In genomic region chr15:60237411-60237810, GRCh38 we compare ENCODE assay signal across 15 cellular contexts.
DNase-seq lines count a peak whose midpoint lies in the region; ATAC-seq and TF ChIP-seq lines count a peak whose summit lies in the region.
"Had no signal": no experiment of that assay in that cellular context is flagged by ENCODE, and none has a peak within 500 bp of the region (broad histone marks: within the 10 kb centered on the region; RNA-seq: fewer than 3 reads in every experiment).

No MANE protein-coding gene starts in this region.

- no peaks in the 10 kb centered on the region for H3K4me1 ChIP-seq in fibroblast of lung (ENCODE audit: control insufficient read depth, extremely low read depth, insufficient read depth, low read length)
- H3K4me1 ChIP-seq in neuron (ENCODE audit: insufficient read depth, low read length) = peaks cover 10% of the 10 kb centered on the region

- TF ChIP-seq CTCF in fibroblast of lung (conservative IDR thresholded peaks at IDR 0.05 in 1 of 2, IDR thresholded peaks at IDR 0.05 in 1 of 2; ENCODE audit: low read depth in 1 of 2, low read length in 2 of 2) = no peak

- DNase-seq in DMS53 (lab: John Stamatoyannopoulos, UW) (peak; percentile 12), DMS53 treated with DMSO at 0.1 percent for 48 hours (lab: John Stamatoyannopoulos, UW; ENCODE audit: unreplicated experiment) (no peak), NCI-H2227 treated with DMSO at 0.1 percent for 48 hours (lab: John Stamatoyannopoulos, UW) (peak; percentile 74), fibroblast of lung (ENCODE audit: low read depth in 2 of 2) (peak; percentile 11 to 20), SW 1271 (lab: John Stamatoyannopoulos, UW) (no peak), kidney tubule cell (ENCODE audit: low spot score) (no peak)
- DNase-seq: C1 segment of cervical spinal cord, COR-L47, GM23248, HFFc6, NCI-H1694 treated with DMSO at 0.1 percent for 48 hours, SIG-M5 had no signal

- H3K27me3 ChIP-seq in fibroblast of lung (ENCODE audit: control insufficient read depth, insufficient read depth, low read length) (peaks cover 3% of the 10 kb centered on the region), neuron (ENCODE audit: insufficient read depth, low read length) (peaks cover 1% of the 10 kb centered on the region)

- H3K9me3 ChIP-seq in fibroblast of lung (ENCODE audit: control insufficient read depth, insufficient read depth, low read depth, low read length) = no peaks in the 10 kb centered on the region
- no peaks in the 10 kb centered on the region for H3K9me3 ChIP-seq in neuron (ENCODE audit: low read length)

- H3K4me3 ChIP-seq in fibroblast of lung (replicated peaks in 1 of 4; ENCODE audit: control extremely low read depth in 1 of 4, insufficient read depth in 1 of 4, low read depth in 3 of 4, low read length in 4 of 4) (no peak overlapping the region), neuron (ENCODE audit: low read length) (no peak overlapping the region)
- H3K4me3 ChIP-seq: GM23248 had no signal

- no peaks in the 10 kb centered on the region for H3K79me2 ChIP-seq in fibroblast of lung (ENCODE audit: control insufficient read depth, insufficient read depth, low read length)

- H3K9ac ChIP-seq in fibroblast of lung (ENCODE audit: insufficient read depth, low read length) = no peak overlapping the region
- H3K9ac ChIP-seq: GM23248 had no signal

- H3K36me3 ChIP-seq in fibroblast of lung (ENCODE audit: control insufficient read depth, insufficient read depth, low read length) = no peaks in the 10 kb centered on the region
- H3K36me3 ChIP-seq in neuron (ENCODE audit: insufficient read depth, low read length) = no peaks in the 10 kb centered on the region

- no peak for ATAC-seq in HG02973 (IDR thresholded peaks at IDR 0.05; ENCODE audit: unreplicated experiment)

- H3K27ac ChIP-seq in fibroblast of lung (ENCODE audit: insufficient read depth, low read length) = no peak overlapping the region
- H3K27ac ChIP-seq: 22Rv1, GM23248 had no signal

- H4K20me1 ChIP-seq in fibroblast of lung (ENCODE audit: control insufficient read depth, extremely low read depth, insufficient read depth, low read length) = no peaks in the 10 kb centered on the region

- no peak overlapping the region for H3K4me2 ChIP-seq in fibroblast of lung (ENCODE audit: extremely low read depth, insufficient read depth, low read length)

- H2AFZ ChIP-seq in fibroblast of lung (ENCODE audit: low read length) = no peak overlapping the region
- peak overlapping the region; percentile 32 for H2AFZ ChIP-seq in neuron (ENCODE audit: low read depth, low read length)
- H2AFZ ChIP-seq: GM23248 had no signal

Comparison
In these comparisons a context has a peak if more than half of its experiments do, and no peak if none do; other contexts are left out.
1. DNase-seq: peak in DMS53 (single experiment), NCI-H2227 treated with DMSO at 0.1 percent for 48 hours (single experiment) and fibroblast of lung (2 of 2); none in DMS53 treated with DMSO at 0.1 percent for 48 hours (single experiment), SW 1271 (0 of 2) and kidney tubule cell (single experiment).